ENCODE assay signal across 19 cellular contexts in genomic region chr5:172276214-172276613, GRCh38.
A peak's percentile ranks its signal among the peaks of the same experiment; 100 is the strongest.
DNase-seq lines count a peak whose midpoint lies in the region; ATAC-seq and TF ChIP-seq lines count a peak whose summit lies in the region.
"Had no signal": no experiment of that assay in that cellular context is flagged by ENCODE, and none has a peak within 500 bp of the region (broad histone marks: within the 10 kb centered on the region; RNA-seq: fewer than 3 reads in every experiment).

No MANE protein-coding gene starts in this region.

- no peak overlapping the region for H2AFZ ChIP-seq in ACC112 (ENCODE audit: low read length, unreplicated experiment)

- H3K27me3 Mint-ChIP-seq in activated naive CD8-positive, alpha-beta T cell = no peaks in the 10 kb centered on the region

- H3K79me2 ChIP-seq in ACC112 (ENCODE audit: control insufficient read depth, insufficient read depth, low read length, unreplicated experiment) = peaks cover 93% of the 10 kb centered on the region

- H3K9me3 Mint-ChIP-seq in activated naive CD8-positive, alpha-beta T cell (ENCODE audit: low read depth) = no peaks in the 10 kb centered on the region
- H3K9me3 Mint-ChIP-seq: activated T-cell treated with anti-CD3 and anti-CD28 coated beads, Interleukin-2, amount 50 U/mL, for 4 hours; stimulated activated effector memory CD8-positive, alpha-beta T cell treated with anti-CD3 and anti-CD28 coated beads, Interleukin-12 subunit alpha, Interleukin-12 subunit beta, amount 100 ng/mL, for 72 hours had no signal

- peaks cover 46% of the 10 kb centered on the region for H3K4me1 Mint-ChIP-seq in activated naive CD8-positive, alpha-beta T cell (ENCODE audit: low read depth)

- H3K27ac Mint-ChIP-seq in activated naive CD8-positive, alpha-beta T cell = peak overlapping the region; percentile 18
- H3K27ac Mint-ChIP-seq: mesothelial cell of epicardium; stimulated activated effector memory CD8-positive, alpha-beta T cell treated with anti-CD3 and anti-CD28 coated beads, Interleukin-12 subunit alpha, Interleukin-12 subunit beta, amount 100 ng/mL, for 72 hours had no signal

- ATAC-seq in GM18517 (IDR thresholded peaks at IDR 0.05; ENCODE audit: unreplicated experiment) = no peak
- ATAC-seq: psoas muscle had no signal

- peak; percentile 51 for DNase-seq in fibroblast of the conjunctiva (ENCODE audit: low read depth)
- no peak for DNase-seq in NCI-H526 (lab: John Stamatoyannopoulos, UW)
- no peak for DNase-seq in germinal center (ENCODE audit: low spot score)
- no peak for DNase-seq in D341Med (ENCODE audit: low spot score)
- DNase-seq: activated T-cell treated with anti-CD3 and anti-CD28 coated beads, Interleukin-2, amount 50 U/mL, for 4 hours; central memory CD4-positive, alpha-beta T cell; DND-41; erythroblast; H7; NCI-H1105 treated with DMSO at 0.1 percent for 48 hours; NCI-H774; psoas muscle; SJCRH30 had no signal

- H3K4me3 ChIP-seq in ACC112 (ENCODE audit: low read depth, low read length) = peak overlapping the region; percentile 12
- no peak overlapping the region for H3K4me3 ChIP-seq in HEK293 (ENCODE audit: low read depth, low read length)
- H3K4me3 ChIP-seq: psoas muscle, SJCRH30 had no signal

- CTCF ChIA-PET in HEK293 (lab: Yijun Ruan, JAX) = no interaction called here

- peaks cover 32% of the 10 kb centered on the region for H3K4me1 ChIP-seq in ACC112 (ENCODE audit: control insufficient read depth, insufficient read depth, low read length, unreplicated experiment)
- peaks cover 9% of the 10 kb centered on the region for H3K4me1 ChIP-seq in HEK293 (ENCODE audit: control insufficient read depth, insufficient read depth, low read length)

- peak overlapping the region; percentile 85 for H3K27ac ChIP-seq in ACC112 (ENCODE audit: low read depth, low read length)
- no peak overlapping the region for H3K27ac ChIP-seq in HEK293 (ENCODE audit: extremely low read depth, low read depth, low read length)
- H3K27ac ChIP-seq: psoas muscle, SJCRH30 had no signal

- H3K4me3 Mint-ChIP-seq in activated naive CD8-positive, alpha-beta T cell = peak overlapping the region; percentile 24
- H3K4me3 Mint-ChIP-seq: mesothelial cell of epicardium; stimulated activated effector memory CD8-positive, alpha-beta T cell treated with anti-CD3 and anti-CD28 coated beads, Interleukin-12 subunit alpha, Interleukin-12 subunit beta, amount 100 ng/mL, for 72 hours had no signal

- H3K9me3 ChIP-seq in HEK293 (ENCODE audit: control insufficient read depth, insufficient read depth, low read depth, low read length) = no peaks in the 10 kb centered on the region
- H3K9me3 ChIP-seq: psoas muscle, SJCRH30 had no signal

- TF ChIP-seq CTCF in HEK293 (tag by site-specific recombination; IDR thresholded peaks at IDR 0.05) = no peak

- POLR2A ChIA-PET in HEK293 (lab: Yijun Ruan, JAX) = interaction anchor here (0.5 to 0.6 kb wide), 2 partner anchors 176 to 1417 kb away, joined by 4 to 5 read pairs; no protein-coding TSS in a partner anchor

- peaks cover 10% of the 10 kb centered on the region for H3K36me3 Mint-ChIP-seq in activated naive CD8-positive, alpha-beta T cell

- H3K27me3 ChIP-seq in ACC112 (ENCODE audit: insufficient read depth, low read length) = no peaks in the 10 kb centered on the region
- H3K27me3 ChIP-seq: SJCRH30 had no signal

- H3K36me3 ChIP-seq in ACC112 (ENCODE audit: insufficient read depth, low read length) = peaks cover 9% of the 10 kb centered on the region; the same call in 1 of the 2 replicates
- H3K36me3 ChIP-seq in HEK293 (ENCODE audit: control insufficient read depth in 2 of 2, insufficient read depth in 1 of 2, low read length in 2 of 2) = peaks cover 0 to 4% of the 10 kb centered on the region in 2 experiments; a peak in 2 of 3 replicates

TF ChIP-seq in HEK293, 187 proteins besides CTCF, POLR2A, EP300 and RAD21:
- TF ChIP-seq ZNF394 (tag by site-specific recombination; IDR thresholded peaks at IDR 0.05; ENCODE audit: borderline replicate concordance) = no peak
- peak; percentile 18; the same call in 1 of the 2 replicates for TF ChIP-seq ZNF600 (tag by site-specific recombination; IDR thresholded peaks at IDR 0.05)
- TF ChIP-seq ZNF175 (tag by site-specific recombination; IDR thresholded peaks at IDR 0.05) = no peak
- no peak for TF ChIP-seq ZNF433 (tag by site-specific recombination; IDR thresholded peaks at IDR 0.05; ENCODE audit: low read depth)
